In genomic region chr17:53626286-53626685, GRCh38 we compare ENCODE assay signal across 13 cellular contexts.
A peak's percentile ranks its signal among the peaks of the same experiment; 100 is the strongest.
DNase-seq lines count a peak whose midpoint lies in the region; ATAC-seq, FAIRE-seq and TF ChIP-seq lines count a peak whose summit lies in the region.
"Had no signal": no experiment of that assay in that cellular context is flagged by ENCODE, and none has a peak within 500 bp of the region (broad histone marks: within the 10 kb centered on the region; RNA-seq: fewer than 3 reads in every experiment).

No MANE protein-coding gene starts in this region.

- WGBS in SK-N-SH (ENCODE audit: low lambda C conversion rate), result 58% methylated on average over 1 of the region's 1 CpG

- H4K20me1 ChIP-seq in SK-N-SH (ENCODE audit: insufficient read depth), result no peaks in the 10 kb centered on the region

- no peak for TF ChIP-seq CTCF in SK-N-SH (IDR thresholded peaks at IDR 0.05)

- H3K27me3 ChIP-seq in SK-N-SH (ENCODE audit: insufficient read depth), result no peaks in the 10 kb centered on the region
- H3K27me3 ChIP-seq: neural progenitor cell had no signal

- FAIRE-seq in urothelium cell line (lab: Jason Lieb, UNC), result no peak
- FAIRE-seq in GM12891 (lab: Jason Lieb, UNC), result no peak

- peak overlapping the region in 1 of 2 experiments; percentile 87; a peak in 2 of 4 replicates for H3K27ac ChIP-seq in SK-N-SH (ENCODE audit: low read depth in 2 of 2, low read length in 1 of 2)
- H3K27ac ChIP-seq: neural progenitor cell had no signal

- no peaks in the 10 kb centered on the region for H3K9me2 ChIP-seq in SK-N-SH

- no peak for TF ChIP-seq RAD21 in SK-N-SH (IDR thresholded peaks at IDR 0.05; ENCODE audit: low read length)

- peak in 1 of 2 experiments; percentile 63; a peak in 1 of 4 replicates for TF ChIP-seq EP300 in SK-N-SH (IDR thresholded peaks at IDR 0.05; ENCODE audit: borderline replicate concordance in 1 of 2, low read depth in 1 of 2, low read length in 1 of 2)

- POLR2A ChIA-PET in SK-N-SH (lab: Yijun Ruan, JAX), result no interaction called here

- peaks cover 0 to 30% of the 10 kb centered on the region in 2 experiments; a peak in 3 of 4 replicates for H3K4me1 ChIP-seq in SK-N-SH (ENCODE audit: control insufficient read depth in 1 of 2, insufficient read depth in 2 of 2, low read depth in 1 of 2, low read length in 1 of 2)

- no peaks in the 10 kb centered on the region for H3K36me3 ChIP-seq in SK-N-SH (replicated peaks in 1 of 2; ENCODE audit: control insufficient read depth in 1 of 2, insufficient read depth in 2 of 2, low read length in 1 of 2)
- H3K36me3 ChIP-seq: neural progenitor cell had no signal

- no peak overlapping the region; the same call in 1 of the 2 replicates for H3K9ac ChIP-seq in SK-N-SH
- H3K9ac ChIP-seq: neural progenitor cell had no signal

- no peak overlapping the region for H3K4me2 ChIP-seq in SK-N-SH
- H3K4me2 ChIP-seq: neural progenitor cell had no signal

- peaks cover 30% of the 10 kb centered on the region for H3F3A ChIP-seq in SK-N-SH (replicated peaks; ENCODE audit: insufficient read depth)

- H3K9me3 ChIP-seq in SK-N-SH, result no peaks in the 10 kb centered on the region

- DNase-seq in NCI-H82 (lab: John Stamatoyannopoulos, UW) (peak; percentile 14), NCI-H82 treated with DMSO at 0.1 percent for 48 hours (lab: John Stamatoyannopoulos, UW; ENCODE audit: unreplicated experiment) (no peak), SK-N-SH (no peak), fibroblast of peridontal ligament (ENCODE audit: extremely low read depth) (peak; percentile 76), urothelium cell line (ENCODE audit: low spot score) (peak; percentile 23), GM12891 (ENCODE audit: insufficient read length, low spot score) (no peak), KG1 (lab: John Stamatoyannopoulos, UW) (no peak)
- DNase-seq in stimulated activated naive CD8-positive, alpha-beta T cell treated with anti-CD3 and anti-CD28 coated beads, Interleukin-15, Interleukin-2, amounts not matched to agents 100 U/mL and 50 U/mL, for 24 hours, result no peak
- DNase-seq: activated CD4-positive, alpha-beta T cell treated with anti-CD3 and anti-CD28 coated beads for 48 hours; DMS79; NCI-H1436 treated with DMSO at 0.1 percent for 48 hours had no signal

- CTCF ChIA-PET in SK-N-SH (lab: Yijun Ruan, JAX), result no interaction called here

- no peak for TF ChIP-seq POLR2A in GM12891 (IDR thresholded peaks at IDR 0.05; ENCODE audit: low read depth, low read length)

- H3K79me2 ChIP-seq in SK-N-SH (ENCODE audit: insufficient read depth), result no peaks in the 10 kb centered on the region

- no peak overlapping the region for H3K4me3 ChIP-seq in SK-N-SH (ENCODE audit: low read depth in 2 of 2, low read length in 1 of 2)
- H3K4me3 ChIP-seq: neural progenitor cell had no signal

- no peak overlapping the region for H2AFZ ChIP-seq in SK-N-SH (ENCODE audit: low read depth)
- H2AFZ ChIP-seq: neural progenitor cell had no signal

- ATAC-seq in stimulated activated naive CD8-positive, alpha-beta T cell treated with anti-CD3 and anti-CD28 coated beads, Interleukin-15, Interleukin-2, amounts not matched to agents 100 U/mL and 50 U/mL, for 24 hours, result no peak
- ATAC-seq: activated T-helper 17 cell treated with anti-CD3 and anti-CD28 coated beads, Interleukin-2, amount 50 U/mL, for 72 hours had no signal

TF ChIP-seq in SK-N-SH, 30 proteins besides CTCF, POLR2A, EP300 and RAD21 (continues in another document):
- no peak for TF ChIP-seq SIN3A (IDR thresholded peaks at IDR 0.05; ENCODE audit: borderline replicate concordance, low read depth, low read length)
- TF ChIP-seq EZH2phosphoT487 (IDR thresholded peaks at IDR 0.05; ENCODE audit: borderline replicate concordance, low read depth), result no peak
- TF ChIP-seq ELF1 (IDR thresholded peaks at IDR 0.05), result no peak
- no peak for TF ChIP-seq USF1 (IDR thresholded peaks at IDR 0.05; ENCODE audit: borderline replicate concordance, low read depth)
- peak; percentile 90 for TF ChIP-seq FOSL2 (IDR thresholded peaks at IDR 0.05; ENCODE audit: borderline replicate concordance, low read depth)
- peak; percentile 69 for TF ChIP-seq PBX3 (IDR thresholded peaks at IDR 0.05)
- no peak for TF ChIP-seq SMC3 (IDR thresholded peaks at IDR 0.05; ENCODE audit: low read depth, low read length)
- no peak for TF ChIP-seq USF2 (IDR thresholded peaks at IDR 0.05; ENCODE audit: borderline replicate concordance, low read depth, low read length)
- peak; percentile 31; the same call in 1 of the 2 replicates for TF ChIP-seq POLR2AphosphoS5 (IDR thresholded peaks at IDR 0.05; ENCODE audit: low read depth, low read length)
- TF ChIP-seq FOXJ3 (CRISPR knock-in tag; IDR thresholded peaks at IDR 0.05), result no peak
- no peak for TF ChIP-seq CHD2 (IDR thresholded peaks at IDR 0.05; ENCODE audit: low read length, partially characterized antibody)
- TF ChIP-seq GABPA (IDR thresholded peaks at IDR 0.05; ENCODE audit: low read depth), result no peak
- no peak for TF ChIP-seq GATA2 (CRISPR knock-in tag; IDR thresholded peaks at IDR 0.05)
- no peak for TF ChIP-seq RFX5 (IDR thresholded peaks at IDR 0.05; ENCODE audit: low read length)

TF ChIP-seq in GM12891, 5 proteins besides CTCF, POLR2A, EP300 and RAD21:
- TF ChIP-seq POU2F2 (IDR thresholded peaks at IDR 0.05; ENCODE audit: low read depth, low read length) (no peak), SPI1 (IDR thresholded peaks at IDR 0.05; ENCODE audit: low read depth, low read length) (no peak), TAF1 (IDR thresholded peaks at IDR 0.05; ENCODE audit: low read depth, low read length) (no peak), POLR2AphosphoS5 (IDR thresholded peaks at IDR 0.05; ENCODE audit: low read depth, low read length) (no peak), PAX5 (IDR thresholded peaks at IDR 0.05; ENCODE audit: insufficient read depth, low read length, severe bottlenecking) (no peak)
TF ChIP-seq in GM12891: peak in this region for 0.

Comparison
In these comparisons a context has a peak if more than half of its experiments do, and no peak if none do; other contexts are left out.
1. DNase-seq: peak in NCI-H82 (single experiment), fibroblast of peridontal ligament (single experiment) and urothelium cell line (single experiment); none in NCI-H82 treated with DMSO at 0.1 percent for 48 hours (single experiment), SK-N-SH (single experiment), GM12891 (single experiment), stimulated activated naive CD8-positive, alpha-beta T cell treated with anti-CD3 and anti-CD28 coated beads, Interleukin-15, Interleukin-2, amounts not matched to agents 100 U/mL and 50 U/mL, for 24 hours (single experiment) and KG1 (single experiment).